9 cellular contexts compared by ENCODE assay signal in the genomic region with DNA sequence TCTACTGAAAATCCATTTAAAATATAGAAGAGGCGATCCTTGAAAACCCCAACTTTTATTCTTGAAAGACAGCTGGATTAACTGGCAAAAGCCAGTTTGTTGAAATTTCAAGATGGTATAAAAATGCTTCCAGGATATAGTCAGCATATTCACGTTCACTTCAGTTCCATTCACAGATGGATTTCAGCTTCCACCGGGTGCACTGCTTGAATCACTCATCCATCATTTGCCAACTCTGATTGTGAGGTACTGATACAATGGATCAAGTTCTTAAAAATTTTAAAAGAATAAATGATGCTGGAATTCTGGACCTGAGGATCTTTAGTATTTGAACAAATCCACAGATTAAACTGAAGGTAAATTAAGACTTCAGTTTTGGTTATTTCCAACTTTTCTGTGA. TPM values are rescaled to one million over a fixed set of nuclear protein-coding genes. Genes with fewer than 3 reads are reported as not detected.
A peak's percentile ranks its signal among the peaks of the same experiment; 100 is the strongest.
DNase-seq lines count a peak whose midpoint lies in the region; ATAC-seq, FAIRE-seq and TF ChIP-seq lines count a peak whose summit lies in the region.
"Had no signal": no experiment of that assay in that cellular context is flagged by ENCODE, and none has a peak within 500 bp of the region (broad histone marks: within the 10 kb centered on the region; RNA-seq: fewer than 3 reads in every experiment).

No MANE protein-coding gene starts in this region.

- no peaks in the 10 kb centered on the region for H3K27me3 Mint-ChIP-seq in activated naive CD8-positive, alpha-beta T cell treated with anti-CD3 and anti-CD28 coated beads, Interleukin-2, amount 50 U/mL, for 24 hours

- peaks cover 72% of the 10 kb centered on the region for H3K4me1 Mint-ChIP-seq in activated naive CD8-positive, alpha-beta T cell treated with anti-CD3 and anti-CD28 coated beads, Interleukin-2, amount 50 U/mL, for 24 hours

- no peaks in the 10 kb centered on the region for H3K9me3 Mint-ChIP-seq in activated naive CD8-positive, alpha-beta T cell treated with anti-CD3 and anti-CD28 coated beads, Interleukin-2, amount 50 U/mL, for 24 hours

- H3K4me3 ChIP-seq in ACC112 (ENCODE audit: low read depth, low read length) = peak overlapping the region; percentile 93
- H3K4me3 ChIP-seq in kidney epithelial cell (ENCODE audit: low read depth, low read length) = peak overlapping the region; percentile 30
- H3K4me3 ChIP-seq in left lung = peak overlapping the region in 1 of 2 donors; percentile 96
- H3K4me3 ChIP-seq: mucosa of descending colon had no signal

- DNase-seq in GM12891 (ENCODE audit: insufficient read length, low spot score) = no peak
- DNase-seq in activated naive CD8-positive, alpha-beta T cell treated with anti-CD3 and anti-CD28 coated beads, Interleukin-2, amount 50 U/mL, for 24 hours = no peak
- no peak for DNase-seq in kidney epithelial cell (ENCODE audit: low read depth)
- no peak for DNase-seq in cortex of kidney (lab: John Stamatoyannopoulos, UW)
- no peak for DNase-seq in left lung
- no peak for DNase-seq in DMS114 treated with DMSO at 0.1 percent for 48 hours (lab: John Stamatoyannopoulos, UW; ENCODE audit: unreplicated experiment)
- DNase-seq in NCI-H82 treated with DMSO at 0.1 percent for 48 hours (lab: John Stamatoyannopoulos, UW; ENCODE audit: unreplicated experiment) = no peak
- DNase-seq: mucosa of descending colon had no signal

- peaks cover 74% of the 10 kb centered on the region for H3K79me2 ChIP-seq in ACC112 (ENCODE audit: control insufficient read depth, insufficient read depth, low read length, unreplicated experiment)

- no peak for ATAC-seq in activated naive CD8-positive, alpha-beta T cell treated with anti-CD3 and anti-CD28 coated beads, Interleukin-2, amount 50 U/mL, for 24 hours
- ATAC-seq in left lung = no peak
- ATAC-seq: mucosa of descending colon had no signal

- no peak for TF ChIP-seq CTCF in kidney epithelial cell (IDR thresholded peaks at IDR 0.05; ENCODE audit: insufficient read depth, low read length, poor library complexity, severe bottlenecking)
- TF ChIP-seq CTCF in left lung (IDR thresholded peaks at IDR 0.05) = no peak

- H2AFZ ChIP-seq in ACC112 (ENCODE audit: low read length, unreplicated experiment) = no peak overlapping the region

- no peak; the same call in 1 of the 2 replicates for TF ChIP-seq POLR2A in GM12891 (IDR thresholded peaks at IDR 0.05; ENCODE audit: low read depth, low read length)

- H3K36me3 Mint-ChIP-seq in activated naive CD8-positive, alpha-beta T cell treated with anti-CD3 and anti-CD28 coated beads, Interleukin-2, amount 50 U/mL, for 24 hours (ENCODE audit: low read depth) = peaks cover 52% of the 10 kb centered on the region

- intact Hi-C loops in left lung (cut with DNase I) = no loop called here

- peak overlapping the region; percentile 95 for H3K4me3 Mint-ChIP-seq in activated naive CD8-positive, alpha-beta T cell treated with anti-CD3 and anti-CD28 coated beads, Interleukin-2, amount 50 U/mL, for 24 hours

- H3K4me1 ChIP-seq in ACC112 (ENCODE audit: control insufficient read depth, insufficient read depth, low read length, unreplicated experiment) (peaks cover 48% of the 10 kb centered on the region), left lung (peaks cover 28 to 66% of the 10 kb centered on the region in 2 donors)

- FAIRE-seq in GM12891 (lab: Jason Lieb, UNC) = peak; percentile 38

- H3K36me3 ChIP-seq in ACC112 (ENCODE audit: insufficient read depth, low read length) (peaks cover 14% of the 10 kb centered on the region; the same call in 1 of the 2 replicates), kidney epithelial cell (ENCODE audit: control insufficient read depth, insufficient read depth, low read length) (peaks cover 2% of the 10 kb centered on the region), left lung (no peaks in the 10 kb centered on the region)

- H3K27me3 ChIP-seq in ACC112 (ENCODE audit: insufficient read depth, low read length) = no peaks in the 10 kb centered on the region
- no peaks in the 10 kb centered on the region for H3K27me3 ChIP-seq in kidney epithelial cell (ENCODE audit: control insufficient read depth, insufficient read depth, low read length)
- H3K27me3 ChIP-seq in left lung = no peaks in the 10 kb centered on the region

- H3K27ac ChIP-seq in ACC112 (ENCODE audit: low read depth, low read length) (peak overlapping the region; percentile 74), left lung (no peak overlapping the region)

- H3K27ac Mint-ChIP-seq in activated naive CD8-positive, alpha-beta T cell treated with anti-CD3 and anti-CD28 coated beads, Interleukin-2, amount 50 U/mL, for 24 hours = no peak overlapping the region

- no peaks in the 10 kb centered on the region for H3K9me3 ChIP-seq in left lung
- H3K9me3 ChIP-seq: mucosa of descending colon had no signal

TF ChIP-seq in GM12891, 5 proteins besides CTCF, POLR2A, EP300 and RAD21:
- TF ChIP-seq POU2F2 (IDR thresholded peaks at IDR 0.05; ENCODE audit: low read depth, low read length) (no peak), POLR2AphosphoS5 (IDR thresholded peaks at IDR 0.05; ENCODE audit: low read depth, low read length) (no peak)

RNA-seq across cellular contexts. Expression of a gene that starts 2.4 kb away (rescaled TPM):
- 6.8 TPM for polyA plus RNA-seq in GM12891 (2012; ENCODE audit: low read depth, missing spikeins)
- total RNA-seq in kidney epithelial cell = 19.8 and 25.3 TPM in 2 replicates
- 10 to 100 TPM; 23.5 to 26.3 TPM for total RNA-seq in left lung

RNA-seq across cellular contexts. Expression of a gene that starts 35.0 kb away (rescaled TPM):
- 136 TPM for polyA plus RNA-seq in GM12891 (2012; ENCODE audit: low read depth, missing spikeins)
- 129 and 148 TPM in 2 replicates for total RNA-seq in kidney epithelial cell
- total RNA-seq in left lung = 100 to 1,000 TPM; 113 to 182 TPM
